In the genomic region with DNA sequence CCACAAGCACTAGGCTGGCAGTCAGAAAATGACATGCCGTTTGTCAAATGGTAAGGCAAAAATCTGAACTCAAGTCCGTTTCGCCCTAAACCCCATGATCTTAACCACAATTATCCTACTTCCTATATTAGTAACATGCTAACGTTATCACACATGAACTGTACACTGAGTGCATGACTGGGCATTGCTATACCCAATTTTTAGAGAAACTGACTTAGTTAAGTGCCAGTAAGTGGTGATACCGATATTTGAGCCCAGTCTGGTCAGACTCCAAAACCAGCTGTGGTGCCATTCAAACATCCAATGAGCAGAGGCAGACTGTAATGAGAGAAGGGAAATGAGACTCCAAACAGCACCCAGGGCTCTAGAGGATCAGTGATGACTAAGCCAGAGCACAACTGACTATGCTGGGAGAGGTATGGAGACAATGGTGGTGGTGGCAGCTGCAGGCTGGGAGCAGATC, we compare ENCODE assay signal across 8 cellular contexts.
DNase-seq lines count a peak whose midpoint lies in the region; ATAC-seq and TF ChIP-seq lines count a peak whose summit lies in the region.

No MANE protein-coding gene starts in this region.

- peak; percentile 86 for ATAC-seq in GM19035 (IDR thresholded peaks at IDR 0.05; ENCODE audit: unreplicated experiment)
- ATAC-seq in HG02938 (IDR thresholded peaks at IDR 0.05; ENCODE audit: unreplicated experiment), result peak; percentile 95
- ATAC-seq in SK-N-SH treated with all-trans-retinoic acid at 6 μM for 48 hours, result no peak

- H3K9me3 Mint-ChIP-seq in neural crest cell, result no peaks in the 10 kb centered on the region

- H3K27ac Mint-ChIP-seq in neural crest cell (ENCODE audit: unreplicated experiment), result peak overlapping the region; percentile 95

- no peaks in the 10 kb centered on the region for H3K36me3 Mint-ChIP-seq in neural crest cell (ENCODE audit: low read depth)

- peaks cover 28% of the 10 kb centered on the region for H3K4me1 Mint-ChIP-seq in neural crest cell

- DNase-seq in NCI-H69 (lab: John Stamatoyannopoulos, UW), result peak; percentile 4
- DNase-seq in neural crest cell (ENCODE audit: low read depth, low spot score), result no peak
- DNase-seq in activated T-cell treated with anti-CD3 and anti-CD28 coated beads, Interleukin-2, amount 50 U/mL, for 1 hour, result no peak
- no peak for DNase-seq in cerebellar cortex (ENCODE audit: low spot score)
- DNase-seq in mucosa of gallbladder (ENCODE audit: low spot score), result no peak

- no peak for TF ChIP-seq CTCF in neural crest cell (conservative IDR thresholded peaks at IDR 0.05)

- no peaks in the 10 kb centered on the region for H3K27me3 Mint-ChIP-seq in neural crest cell (ENCODE audit: low read depth)

- no peak overlapping the region for H3K4me3 Mint-ChIP-seq in neural crest cell

TF ChIP-seq in SK-N-SH treated with all-trans-retinoic acid at 6 μM for 48 hours, 23 proteins besides CTCF, POLR2A, EP300 and RAD21:
- TF ChIP-seq RARB (CRISPR knock-in tag; IDR thresholded peaks at IDR 0.05) (no peak), ARNTL (CRISPR knock-in tag; IDR thresholded peaks at IDR 0.05; ENCODE audit: borderline replicate concordance, low read depth) (no peak), ZFP3 (CRISPR knock-in tag; IDR thresholded peaks at IDR 0.05) (no peak), PPARA (CRISPR knock-in tag; IDR thresholded peaks at IDR 0.05; ENCODE audit: borderline replicate concordance) (no peak), OSR1 (CRISPR knock-in tag; IDR thresholded peaks at IDR 0.05) (no peak), CSDC2 (CRISPR knock-in tag; IDR thresholded peaks at IDR 0.05) (no peak), ZFP30 (CRISPR knock-in tag; IDR thresholded peaks at IDR 0.05) (no peak), ESRRG (CRISPR knock-in tag; IDR thresholded peaks at IDR 0.05) (no peak), GLIS3 (CRISPR knock-in tag; IDR thresholded peaks at IDR 0.05) (no peak), ZNF70 (CRISPR knock-in tag; IDR thresholded peaks at IDR 0.05) (no peak), ZNF565 (CRISPR knock-in tag; conservative IDR thresholded peaks at IDR 0.05; ENCODE audit: low read depth) (no peak)
- TF ChIP-seq, protein P1, sequence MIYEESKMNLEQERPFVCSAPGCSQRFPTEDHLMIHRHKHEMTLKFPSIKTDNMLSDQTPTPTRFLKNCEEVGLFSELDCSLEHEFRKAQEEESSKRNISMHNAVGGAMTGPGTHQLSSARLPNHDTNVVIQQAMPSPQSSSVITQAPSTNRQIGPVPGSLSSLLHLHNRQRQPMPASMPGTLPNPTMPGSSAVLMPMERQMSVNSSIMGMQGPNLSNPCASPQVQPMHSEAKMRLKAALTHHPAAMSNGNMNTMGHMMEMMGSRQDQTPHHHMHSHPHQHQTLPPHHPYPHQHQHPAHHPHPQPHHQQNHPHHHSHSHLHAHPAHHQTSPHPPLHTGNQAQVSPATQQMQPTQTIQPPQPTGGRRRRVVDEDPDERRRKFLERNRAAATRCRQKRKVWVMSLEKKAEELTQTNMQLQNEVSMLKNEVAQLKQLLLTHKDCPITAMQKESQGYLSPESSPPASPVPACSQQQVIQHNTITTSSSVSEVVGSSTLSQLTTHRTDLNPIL (CRISPR knock-in tag; IDR thresholded peaks at IDR 0.05; ENCODE audit: low read depth), result no peak
- TF ChIP-seq, protein P2, sequence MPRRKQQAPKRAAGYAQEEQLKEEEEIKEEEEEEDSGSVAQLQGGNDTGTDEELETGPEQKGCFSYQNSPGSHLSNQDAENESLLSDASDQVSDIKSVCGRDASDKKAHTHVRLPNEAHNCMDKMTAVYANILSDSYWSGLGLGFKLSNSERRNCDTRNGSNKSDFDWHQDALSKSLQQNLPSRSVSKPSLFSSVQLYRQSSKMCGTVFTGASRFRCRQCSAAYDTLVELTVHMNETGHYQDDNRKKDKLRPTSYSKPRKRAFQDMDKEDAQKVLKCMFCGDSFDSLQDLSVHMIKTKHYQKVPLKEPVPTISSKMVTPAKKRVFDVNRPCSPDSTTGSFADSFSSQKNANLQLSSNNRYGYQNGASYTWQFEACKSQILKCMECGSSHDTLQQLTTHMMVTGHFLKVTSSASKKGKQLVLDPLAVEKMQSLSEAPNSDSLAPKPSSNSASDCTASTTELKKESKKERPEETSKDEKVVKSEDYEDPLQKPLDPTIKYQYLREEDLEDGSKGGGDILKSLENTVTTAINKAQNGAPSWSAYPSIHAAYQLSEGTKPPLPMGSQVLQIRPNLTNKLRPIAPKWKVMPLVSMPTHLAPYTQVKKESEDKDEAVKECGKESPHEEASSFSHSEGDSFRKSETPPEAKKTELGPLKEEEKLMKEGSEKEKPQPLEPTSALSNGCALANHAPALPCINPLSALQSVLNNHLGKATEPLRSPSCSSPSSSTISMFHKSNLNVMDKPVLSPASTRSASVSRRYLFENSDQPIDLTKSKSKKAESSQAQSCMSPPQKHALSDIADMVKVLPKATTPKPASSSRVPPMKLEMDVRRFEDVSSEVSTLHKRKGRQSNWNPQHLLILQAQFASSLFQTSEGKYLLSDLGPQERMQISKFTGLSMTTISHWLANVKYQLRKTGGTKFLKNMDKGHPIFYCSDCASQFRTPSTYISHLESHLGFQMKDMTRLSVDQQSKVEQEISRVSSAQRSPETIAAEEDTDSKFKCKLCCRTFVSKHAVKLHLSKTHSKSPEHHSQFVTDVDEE (CRISPR knock-in tag; IDR thresholded peaks at IDR 0.05), result no peak
